23 cellular contexts compared by ENCODE assay signal in genomic region chr5:36584009-36584875, GRCh38. TPM values are rescaled to one million over a fixed set of nuclear protein-coding genes. Genes with fewer than 3 reads are reported as not detected.
"Had no signal": no experiment of that assay in that cellular context is flagged by ENCODE, and none has a peak within 500 bp of the region (broad histone marks: within the 10 kb centered on the region; RNA-seq: fewer than 3 reads in every experiment).

No MANE protein-coding gene starts in this region.

- H3K36me3 ChIP-seq: colonic mucosa, left lung, neutrophil, pancreas, sigmoid colon, thoracic aorta, upper lobe of left lung had no signal

- H3K9me3 ChIP-seq: body of pancreas, colonic mucosa, left lung, mucosa of descending colon, neutrophil, pancreas, sigmoid colon, thoracic aorta, upper lobe of left lung had no signal

- H3K4me1 Mint-ChIP-seq: activated CD4-positive, alpha-beta memory T cell treated with anti-CD3 and anti-CD28 coated beads, Interleukin-2, amount 10 ng/mL, durations not matched to agents 7 days and 5 days; activated CD4-positive, alpha-beta T cell treated with anti-CD3 and anti-CD28 coated beads for 36 hours; activated CD8-positive, alpha-beta memory T cell treated with anti-CD3 and anti-CD28 coated beads, Interleukin-2, amount 10 ng/mL, durations not matched to agents 7 days and 5 days; activated naive CD8-positive, alpha-beta T cell treated with anti-CD3 and anti-CD28 coated beads for 36 hours had no signal

- H3K27me3 ChIP-seq: body of pancreas, colonic mucosa, left lung, neutrophil, pancreas, sigmoid colon, upper lobe of left lung had no signal

- H3K4me3 ChIP-seq: body of pancreas, colonic mucosa, left lung, mucosa of descending colon, pancreas, sigmoid colon, thoracic aorta, upper lobe of left lung had no signal

- H3K9me3 Mint-ChIP-seq: activated CD4-positive, alpha-beta memory T cell treated with anti-CD3 and anti-CD28 coated beads, Interleukin-2, amount 10 ng/mL, durations not matched to agents 7 days and 5 days; activated naive CD8-positive, alpha-beta T cell treated with anti-CD3 and anti-CD28 coated beads for 36 hours had no signal

- H3K4me1 ChIP-seq: body of pancreas, colonic mucosa, left lung, pancreas, sigmoid colon, upper lobe of left lung had no signal

- H3K36me3 Mint-ChIP-seq: activated CD8-positive, alpha-beta memory T cell treated with anti-CD3 and anti-CD28 coated beads, Interleukin-2, amount 10 ng/mL, durations not matched to agents 7 days and 5 days; activated naive CD8-positive, alpha-beta T cell treated with anti-CD3 and anti-CD28 coated beads for 36 hours had no signal

- H3K27ac Mint-ChIP-seq: activated CD4-positive, alpha-beta memory T cell treated with anti-CD3 and anti-CD28 coated beads, Interleukin-2, amount 10 ng/mL, durations not matched to agents 7 days and 5 days; activated CD4-positive, alpha-beta T cell treated with anti-CD3 and anti-CD28 coated beads for 36 hours; activated CD8-positive, alpha-beta memory T cell treated with anti-CD3 and anti-CD28 coated beads, Interleukin-2, amount 10 ng/mL, durations not matched to agents 7 days and 5 days; activated naive CD8-positive, alpha-beta T cell treated with anti-CD3 and anti-CD28 coated beads for 36 hours; naive thymus-derived CD4-positive, alpha-beta T cell had no signal

- ATAC-seq: activated CD4-positive, alpha-beta T cell treated with anti-CD3 and anti-CD28 coated beads for 36 hours; activated CD8-positive, alpha-beta memory T cell treated with anti-CD3 and anti-CD28 coated beads, Interleukin-2, amount 10 ng/mL, durations not matched to agents 7 days and 5 days; body of pancreas; left lung; mucosa of descending colon; naive thymus-derived CD4-positive, alpha-beta T cell; pancreas; stimulated activated naive CD8-positive, alpha-beta T cell treated with anti-CD3 and anti-CD28 coated beads, Interleukin-15, Interleukin-2, amounts not matched to agents 100 U/mL and 50 U/mL, for 24 hours had no signal

- H3K27ac ChIP-seq: body of pancreas, colonic mucosa, left lung, neutrophil, pancreas, sigmoid colon, thoracic aorta, upper lobe of left lung had no signal

- H3K4me3 Mint-ChIP-seq: activated CD4-positive, alpha-beta memory T cell treated with anti-CD3 and anti-CD28 coated beads, Interleukin-2, amount 10 ng/mL, durations not matched to agents 7 days and 5 days; activated CD4-positive, alpha-beta T cell treated with anti-CD3 and anti-CD28 coated beads for 36 hours; activated CD8-positive, alpha-beta memory T cell treated with anti-CD3 and anti-CD28 coated beads, Interleukin-2, amount 10 ng/mL, durations not matched to agents 7 days and 5 days; activated naive CD8-positive, alpha-beta T cell treated with anti-CD3 and anti-CD28 coated beads for 36 hours; naive thymus-derived CD4-positive, alpha-beta T cell had no signal

- FAIRE-seq: pancreas had no signal

- DNase-seq: activated CD4-positive, alpha-beta memory T cell treated with anti-CD3 and anti-CD28 coated beads, Interleukin-2, amount 10 ng/mL, durations not matched to agents 7 days and 5 days; activated CD4-positive, alpha-beta T cell treated with anti-CD3 and anti-CD28 coated beads for 36 hours; activated CD8-positive, alpha-beta memory T cell treated with anti-CD3 and anti-CD28 coated beads, Interleukin-2, amount 10 ng/mL, durations not matched to agents 7 days and 5 days; activated naive CD4-positive, alpha-beta T cell; activated naive CD8-positive, alpha-beta T cell treated with anti-CD3 and anti-CD28 coated beads for 36 hours; amniotic stem cell; body of pancreas; central memory CD4-positive, alpha-beta T cell; colonic mucosa; erythroblast; foreskin melanocyte; mucosa of descending colon; naive thymus-derived CD4-positive, alpha-beta T cell; pancreas; sigmoid colon; stimulated activated naive CD8-positive, alpha-beta T cell treated with anti-CD3 and anti-CD28 coated beads, Interleukin-15, Interleukin-2, amounts not matched to agents 100 U/mL and 50 U/mL, for 24 hours; SW 1271; T-helper 2 cell; upper lobe of left lung had no signal

RNA-seq across cellular contexts. Expression of gene SLC1A3, which starts 22.2 kb away (rescaled TPM):
- total RNA-seq: activated CD4-positive, alpha-beta memory T cell treated with anti-CD3 and anti-CD28 coated beads, Interleukin-2, amount 10 ng/mL, durations not matched to agents 7 days and 5 days; activated CD8-positive, alpha-beta memory T cell treated with anti-CD3 and anti-CD28 coated beads, Interleukin-2, amount 10 ng/mL, durations not matched to agents 7 days and 5 days; lung microvascular endothelial cell had no signal
- polyA plus RNA-seq: naive thymus-derived CD4-positive, alpha-beta T cell had no signal
